Comparison of ENCODE assay signal across 16 cellular contexts in genomic region chr10:23754179-23754578, GRCh38.
A peak's percentile ranks its signal among the peaks of the same experiment; 100 is the strongest.
DNase-seq lines count a peak whose midpoint lies in the region; ATAC-seq and TF ChIP-seq lines count a peak whose summit lies in the region.
"Had no signal": no experiment of that assay in that cellular context is flagged by ENCODE, and none has a peak within 500 bp of the region (broad histone marks: within the 10 kb centered on the region; RNA-seq: fewer than 3 reads in every experiment).

No MANE protein-coding gene starts in this region.

- H3K27me3 ChIP-seq in GM23338 (ENCODE audit: insufficient read depth) (no peaks in the 10 kb centered on the region), trophoblast cell (ENCODE audit: insufficient read depth, low read length) (no peaks in the 10 kb centered on the region)
- H3K27me3 ChIP-seq: MG63 had no signal

- intact Hi-C loops in activated naive CD4-positive, alpha-beta T cell treated with anti-CD3 and anti-CD28 coated beads for 36 hours (cut with micrococcal nuclease): no loop called here

- peak overlapping the region; percentile 4 for H3K9ac ChIP-seq in trophoblast cell (ENCODE audit: low read length)

- no peak overlapping the region for H3K23ac ChIP-seq in trophoblast cell (ENCODE audit: low read length)

- H4K91ac ChIP-seq in trophoblast cell (ENCODE audit: low read depth, low read length): no peak overlapping the region

- H3K9me3 ChIP-seq in trophoblast cell (ENCODE audit: insufficient read depth, low read depth, low read length): no peaks in the 10 kb centered on the region
- H3K9me3 ChIP-seq: MG63 had no signal

- DNase-seq in Daoy (ENCODE audit: low read depth) (peak; percentile 12), GM23338 (ENCODE audit: low spot score) (no peak), trophoblast cell (no peak), dermis blood vessel endothelial cell (no peak), NCI-H2107 (lab: John Stamatoyannopoulos, UW) (no peak)
- DNase-seq in activated naive CD4-positive, alpha-beta T cell treated with anti-CD3 and anti-CD28 coated beads for 36 hours: no peak
- DNase-seq: ACHN, COR-L47, GOT3, MG63, NCI-H1105 treated with DMSO at 0.1 percent for 48 hours, NCI-H187, NCI-H510A, NCI-H82 had no signal

- H3K79me2 ChIP-seq in GM23338 (replicated peaks; ENCODE audit: insufficient read depth) (no peaks in the 10 kb centered on the region), trophoblast cell (ENCODE audit: control insufficient read depth, insufficient read depth, low read length, poor library complexity) (no peaks in the 10 kb centered on the region)

- peaks cover 4% of the 10 kb centered on the region; the same call in 2 of the 3 replicates for H3K4me1 Mint-ChIP-seq in GM23338
- H3K4me1 Mint-ChIP-seq in activated naive CD4-positive, alpha-beta T cell treated with anti-CD3 and anti-CD28 coated beads for 36 hours (ENCODE audit: low read depth): no peaks in the 10 kb centered on the region

- H2BK12ac ChIP-seq in trophoblast cell (ENCODE audit: low read length): no peak overlapping the region

- H2BK5ac ChIP-seq in trophoblast cell (ENCODE audit: low read depth, low read length, poor library complexity): no peak overlapping the region

- H3K4ac ChIP-seq in trophoblast cell (ENCODE audit: low read depth, low read length): no peak overlapping the region

- WGBS in trophoblast cell (ENCODE audit: extremely low coverage, insufficient coverage, insufficient read length): no CpG with 5 or more reads among the region's 2 CpGs

- H3K4me2 ChIP-seq in GM23338: no peak overlapping the region
- no peak overlapping the region for H3K4me2 ChIP-seq in trophoblast cell (ENCODE audit: low read length)

- no peak overlapping the region for H3K4me3 Mint-ChIP-seq in GM23338
- H3K4me3 Mint-ChIP-seq in activated naive CD4-positive, alpha-beta T cell treated with anti-CD3 and anti-CD28 coated beads for 36 hours: no peak overlapping the region

- no peaks in the 10 kb centered on the region for H3K36me3 Mint-ChIP-seq in GM23338 (ENCODE audit: low read depth)
- H3K36me3 Mint-ChIP-seq in activated naive CD4-positive, alpha-beta T cell treated with anti-CD3 and anti-CD28 coated beads for 36 hours (ENCODE audit: low read depth): no peaks in the 10 kb centered on the region

- H3K9me3 Mint-ChIP-seq in GM23338: no peaks in the 10 kb centered on the region
- H3K9me3 Mint-ChIP-seq in activated naive CD4-positive, alpha-beta T cell treated with anti-CD3 and anti-CD28 coated beads for 36 hours: no peaks in the 10 kb centered on the region

- no peak overlapping the region for H4K12ac ChIP-seq in trophoblast cell (ENCODE audit: low read depth, low read length)

- H3K14ac ChIP-seq in trophoblast cell (ENCODE audit: low read length): no peak overlapping the region

- H3K27ac Mint-ChIP-seq in GM23338: no peak overlapping the region
- no peak overlapping the region for H3K27ac Mint-ChIP-seq in activated naive CD4-positive, alpha-beta T cell treated with anti-CD3 and anti-CD28 coated beads for 36 hours

- H4K8ac ChIP-seq in trophoblast cell (ENCODE audit: low read depth, low read length): no peak overlapping the region

- no peak for TF ChIP-seq CTCF in GM23338 (conservative IDR thresholded peaks at IDR 0.05; ENCODE audit: low read depth in 2 of 2)
- no peak for TF ChIP-seq CTCF in VCaP (conservative IDR thresholded peaks at IDR 0.05)

- no peaks in the 10 kb centered on the region for H3K79me1 ChIP-seq in trophoblast cell (ENCODE audit: low read length)

- no peaks in the 10 kb centered on the region for H3K9me2 ChIP-seq in GM23338 (ENCODE audit: insufficient read depth)

- H3K27ac ChIP-seq in GM23338 (ENCODE audit: low read depth) (no peak overlapping the region), VCaP (peak overlapping the region; percentile 93), trophoblast cell (ENCODE audit: low read depth, low read length) (no peak overlapping the region)

- no peak overlapping the region for H2AK5ac ChIP-seq in trophoblast cell (ENCODE audit: low read length)

- H3K27me3 Mint-ChIP-seq in GM23338 (ENCODE audit: insufficient read depth, low read depth, poor library complexity): no peaks in the 10 kb centered on the region
- peaks cover 28% of the 10 kb centered on the region for H3K27me3 Mint-ChIP-seq in activated naive CD4-positive, alpha-beta T cell treated with anti-CD3 and anti-CD28 coated beads for 36 hours (ENCODE audit: low read depth)

- ATAC-seq in GM23338 (no peak), HG02763 (IDR thresholded peaks at IDR 0.05; ENCODE audit: unreplicated experiment) (no peak)

- H3K4me3 ChIP-seq in GM23338 (no peak overlapping the region), trophoblast cell (ENCODE audit: low read depth, low read length) (no peak overlapping the region)
- H3K4me3 ChIP-seq: MG63 had no signal

- CTCF ChIA-PET in activated naive CD4-positive, alpha-beta T cell treated with anti-CD3 and anti-CD28 coated beads for 36 hours (lab: Charles Lee): no interaction called here

- no peaks in the 10 kb centered on the region for H3K36me3 ChIP-seq in GM23338 (ENCODE audit: insufficient read depth)
- no peaks in the 10 kb centered on the region for H3K36me3 ChIP-seq in trophoblast cell (ENCODE audit: control insufficient read depth in 1 of 2, insufficient read depth in 2 of 2, low read length in 2 of 2)
- H3K36me3 ChIP-seq: MG63 had no signal

- H3K4me1 ChIP-seq in GM23338 (ENCODE audit: insufficient read depth) (no peaks in the 10 kb centered on the region), trophoblast cell (ENCODE audit: control insufficient read depth in 1 of 2, insufficient read depth in 2 of 2, low read length in 2 of 2) (no peaks in the 10 kb centered on the region)

- H3K18ac ChIP-seq in trophoblast cell (ENCODE audit: low read length): no peak overlapping the region

- H3F3A ChIP-seq in GM23338 (replicated peaks; ENCODE audit: low read depth): no peaks in the 10 kb centered on the region

- no peak overlapping the region for H2BK120ac ChIP-seq in trophoblast cell (ENCODE audit: insufficient read depth, low read length, poor library complexity)

- no peaks in the 10 kb centered on the region for H4K20me1 ChIP-seq in GM23338 (replicated peaks; ENCODE audit: insufficient read depth)

- H2AFZ ChIP-seq in GM23338 (peak overlapping the region; percentile 39; the same call in 1 of the 2 replicates), trophoblast cell (ENCODE audit: insufficient read depth, low read length, poor library complexity) (no peak overlapping the region)

TF ChIP-seq in GM23338, 12 proteins besides CTCF, POLR2A, EP300 and RAD21 (continues in another document):
- TF ChIP-seq JUNB (IDR thresholded peaks at IDR 0.05; ENCODE audit: unreplicated experiment) (no peak), NANOG (IDR thresholded peaks at IDR 0.05; ENCODE audit: borderline replicate concordance) (no peak)
- TF ChIP-seq, protein P1, sequence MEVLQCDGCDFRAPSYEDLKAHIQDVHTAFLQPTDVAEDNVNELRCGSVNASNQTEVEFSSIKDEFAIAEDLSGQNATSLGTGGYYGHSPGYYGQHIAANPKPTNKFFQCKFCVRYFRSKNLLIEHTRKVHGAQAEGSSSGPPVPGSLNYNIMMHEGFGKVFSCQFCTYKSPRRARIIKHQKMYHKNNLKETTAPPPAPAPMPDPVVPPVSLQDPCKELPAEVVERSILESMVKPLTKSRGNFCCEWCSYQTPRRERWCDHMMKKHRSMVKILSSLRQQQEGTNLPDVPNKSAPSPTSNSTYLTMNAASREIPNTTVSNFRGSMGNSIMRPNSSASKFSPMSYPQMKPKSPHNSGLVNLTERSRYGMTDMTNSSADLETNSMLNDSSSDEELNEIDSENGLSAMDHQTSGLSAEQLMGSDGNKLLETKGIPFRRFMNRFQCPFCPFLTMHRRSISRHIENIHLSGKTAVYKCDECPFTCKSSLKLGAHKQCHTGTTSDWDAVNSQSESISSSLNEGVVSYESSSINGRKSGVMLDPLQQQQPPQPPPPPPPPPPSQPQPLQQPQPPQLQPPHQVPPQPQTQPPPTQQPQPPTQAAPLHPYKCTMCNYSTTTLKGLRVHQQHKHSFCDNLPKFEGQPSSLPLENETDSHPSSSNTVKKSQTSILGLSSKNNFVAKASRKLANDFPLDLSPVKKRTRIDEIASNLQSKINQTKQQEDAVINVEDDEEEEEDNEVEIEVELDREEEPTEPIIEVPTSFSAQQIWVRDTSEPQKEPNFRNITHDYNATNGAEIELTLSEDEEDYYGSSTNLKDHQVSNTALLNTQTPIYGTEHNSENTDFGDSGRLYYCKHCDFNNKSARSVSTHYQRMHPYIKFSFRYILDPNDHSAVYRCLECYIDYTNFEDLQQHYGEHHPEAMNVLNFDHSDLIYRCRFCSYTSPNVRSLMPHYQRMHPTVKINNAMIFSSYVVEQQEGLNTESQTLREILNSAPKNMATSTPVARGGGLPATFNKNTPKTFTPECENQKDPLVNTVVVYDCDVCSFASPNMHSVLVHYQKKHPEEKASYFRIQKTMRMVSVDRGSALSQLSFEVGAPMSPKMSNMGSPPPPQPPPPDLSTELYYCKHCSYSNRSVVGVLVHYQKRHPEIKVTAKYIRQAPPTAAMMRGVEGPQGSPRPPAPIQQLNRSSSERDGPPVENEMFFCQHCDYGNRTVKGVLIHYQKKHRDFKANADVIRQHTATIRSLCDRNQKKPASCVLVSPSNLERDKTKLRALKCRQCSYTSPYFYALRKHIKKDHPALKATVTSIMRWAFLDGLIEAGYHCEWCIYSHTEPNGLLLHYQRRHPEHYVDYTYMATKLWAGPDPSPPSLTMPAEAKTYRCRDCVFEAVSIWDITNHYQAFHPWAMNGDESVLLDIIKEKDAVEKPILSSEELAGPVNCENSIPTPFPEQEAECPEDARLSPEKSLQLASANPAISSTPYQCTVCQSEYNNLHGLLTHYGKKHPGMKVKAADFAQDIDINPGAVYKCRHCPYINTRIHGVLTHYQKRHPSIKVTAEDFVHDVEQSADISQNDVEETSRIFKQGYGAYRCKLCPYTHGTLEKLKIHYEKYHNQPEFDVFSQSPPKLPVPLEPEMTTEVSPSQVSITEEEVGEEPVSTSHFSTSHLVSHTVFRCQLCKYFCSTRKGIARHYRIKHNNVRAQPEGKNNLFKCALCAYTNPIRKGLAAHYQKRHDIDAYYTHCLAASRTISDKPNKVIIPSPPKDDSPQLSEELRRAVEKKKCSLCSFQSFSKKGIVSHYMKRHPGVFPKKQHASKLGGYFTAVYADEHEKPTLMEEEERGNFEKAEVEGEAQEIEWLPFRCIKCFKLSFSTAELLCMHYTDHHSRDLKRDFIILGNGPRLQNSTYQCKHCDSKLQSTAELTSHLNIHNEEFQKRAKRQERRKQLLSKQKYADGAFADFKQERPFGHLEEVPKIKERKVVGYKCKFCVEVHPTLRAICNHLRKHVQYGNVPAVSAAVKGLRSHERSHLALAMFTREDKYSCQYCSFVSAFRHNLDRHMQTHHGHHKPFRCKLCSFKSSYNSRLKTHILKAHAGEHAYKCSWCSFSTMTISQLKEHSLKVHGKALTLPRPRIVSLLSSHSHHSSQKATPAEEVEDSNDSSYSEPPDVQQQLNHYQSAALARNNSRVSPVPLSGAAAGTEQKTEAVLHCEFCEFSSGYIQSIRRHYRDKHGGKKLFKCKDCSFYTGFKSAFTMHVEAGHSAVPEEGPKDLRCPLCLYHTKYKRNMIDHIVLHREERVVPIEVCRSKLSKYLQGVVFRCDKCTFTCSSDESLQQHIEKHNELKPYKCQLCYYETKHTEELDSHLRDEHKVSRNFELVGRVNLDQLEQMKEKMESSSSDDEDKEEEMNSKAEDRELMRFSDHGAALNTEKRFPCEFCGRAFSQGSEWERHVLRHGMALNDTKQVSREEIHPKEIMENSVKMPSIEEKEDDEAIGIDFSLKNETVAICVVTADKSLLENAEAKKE (CRISPR knock-in tag; IDR thresholded peaks at IDR 0.05): no peak
